17 cellular contexts compared by ENCODE assay signal in the genomic region with DNA sequence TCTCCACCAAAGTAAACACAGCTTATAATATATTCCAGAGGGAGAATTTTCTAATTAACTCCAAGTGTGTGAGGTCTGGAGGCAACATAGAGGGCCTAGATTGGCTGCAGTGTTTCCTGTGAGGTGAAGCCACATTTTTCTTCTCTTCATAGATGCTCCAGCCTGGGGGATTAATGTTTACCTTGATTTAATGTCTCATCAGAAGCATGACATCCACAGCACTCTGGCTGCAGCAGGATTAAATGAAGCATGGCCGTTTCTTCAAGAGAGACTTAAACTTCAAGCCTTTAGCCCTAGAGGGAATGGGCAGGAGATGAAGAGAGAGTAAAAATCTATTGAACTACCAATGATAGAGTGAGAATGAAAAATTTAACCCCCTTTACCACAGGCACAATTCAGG.
A peak's percentile ranks its signal among the peaks of the same experiment; 100 is the strongest.
DNase-seq lines count a peak whose midpoint lies in the region; TF ChIP-seq lines count a peak whose summit lies in the region.
"Had no signal": no experiment of that assay in that cellular context is flagged by ENCODE, and none has a peak within 500 bp of the region (broad histone marks: within the 10 kb centered on the region; RNA-seq: fewer than 3 reads in every experiment).

No MANE protein-coding gene starts in this region.

- H3K36me3 ChIP-seq in neuron (ENCODE audit: insufficient read depth, low read length) (no peaks in the 10 kb centered on the region), prostate gland (no peaks in the 10 kb centered on the region)
- H3K36me3 ChIP-seq: BE2C had no signal

- peak overlapping the region; percentile 26 for H2AFZ ChIP-seq in neuron (ENCODE audit: low read depth, low read length)

- H3K4me1 ChIP-seq in neuron (ENCODE audit: insufficient read depth, low read length) (no peaks in the 10 kb centered on the region), prostate gland (replicated peaks) (no peaks in the 10 kb centered on the region)

- H3K27me3 ChIP-seq in neuron (ENCODE audit: insufficient read depth, low read length): no peaks in the 10 kb centered on the region
- no peaks in the 10 kb centered on the region for H3K27me3 ChIP-seq in prostate gland (replicated peaks; ENCODE audit: insufficient read depth)
- H3K27me3 ChIP-seq: BE2C had no signal

- intact Hi-C loops in prostate gland (cut with DNase I): no loop called here

- no peak for TF ChIP-seq POLR2A in prostate gland (IDR thresholded peaks at IDR 0.05)

- in situ Hi-C loops in ACHN (cut with HindIII; ENCODE audit: low pct_ligation_motif_present, low pct_unique_long_range_greater_than_20kb, low sequenced_read_pairs): no loop called here

- H3K4me3 ChIP-seq in neuron (ENCODE audit: low read length) (no peak overlapping the region), prostate gland (no peak overlapping the region)
- H3K4me3 ChIP-seq: GM12878, K562 had no signal

- no peaks in the 10 kb centered on the region for H3K9me3 ChIP-seq in neuron (ENCODE audit: low read length)
- no peaks in the 10 kb centered on the region for H3K9me3 ChIP-seq in prostate gland
- H3K9me3 ChIP-seq: BE2C had no signal

- WGBS in prostate gland: 62% methylated on average over 1 of the region's 1 CpG

- no peak for TF ChIP-seq CTCF in prostate gland (IDR thresholded peaks at IDR 0.05)

- DNase-seq in ACHN (peak; percentile 71), DMS79 treated with DMSO at 0.1 percent for 48 hours (lab: John Stamatoyannopoulos, UW) (peak; percentile 87), glomerular visceral epithelial cell (ENCODE audit: extremely low spot score) (peak; percentile 57), prostate gland (ENCODE audit: low spot score) (no peak), NCI-H2029 (lab: John Stamatoyannopoulos, UW) (no peak), NCI-H524 treated with DMSO at 0.1 percent for 48 hours (lab: John Stamatoyannopoulos, UW) (no peak)
- DNase-seq: BE2C, DND-41, MM.1S, NCI-H1048, NCI-H1436 treated with DMSO at 0.1 percent for 48 hours, NCI-H2029 treated with DMSO at 0.1 percent for 48 hours, NCI-H446, NCI-H526 treated with DMSO at 0.1 percent for 48 hours had no signal

- H3K27ac ChIP-seq in prostate gland: no peak overlapping the region

Comparison
In these comparisons a context has a peak if more than half of its experiments do, and no peak if none do; other contexts are left out.
1. DNase-seq: peak in ACHN (single experiment), DMS79 treated with DMSO at 0.1 percent for 48 hours (single experiment) and glomerular visceral epithelial cell (single experiment); none in prostate gland (single experiment), NCI-H2029 (single experiment) and NCI-H524 treated with DMSO at 0.1 percent for 48 hours (single experiment).